In the genomic region with DNA sequence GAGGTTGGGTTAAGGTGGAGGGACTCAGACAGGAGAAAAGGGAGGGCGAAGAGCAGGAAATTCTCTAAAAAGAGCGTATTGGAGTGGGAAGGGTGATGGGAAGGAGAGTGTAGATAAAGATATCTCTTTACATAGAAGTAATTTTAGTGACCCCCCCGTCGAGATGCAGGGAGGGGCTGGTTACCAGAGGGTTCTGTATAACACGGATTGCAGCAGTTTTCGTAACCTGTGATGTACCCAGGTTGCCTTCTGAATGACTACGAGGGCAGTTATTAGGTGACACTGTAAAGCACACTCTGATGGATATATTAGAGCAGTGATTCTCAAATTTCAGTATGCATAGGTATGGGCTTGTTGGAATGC, we compare ENCODE assay signal across 8 cellular contexts. TPM values are rescaled to one million over a fixed set of nuclear protein-coding genes. Genes with fewer than 3 reads are reported as not detected.
DNase-seq lines count a peak whose midpoint lies in the region; ATAC-seq, FAIRE-seq and TF ChIP-seq lines count a peak whose summit lies in the region.

No MANE protein-coding gene starts in this region.

- no peak overlapping the region for H2BK5ac ChIP-seq in mesenchymal stem cell (ENCODE audit: low read depth, low read length, poor library complexity, severe bottlenecking)

- H3K27ac Mint-ChIP-seq in astrocyte (ENCODE audit: unreplicated experiment), result peak overlapping the region; percentile 95

- peak overlapping the region; percentile 98 for H3K4me3 Mint-ChIP-seq in astrocyte (ENCODE audit: unreplicated experiment)

- H3K27me3 ChIP-seq in heart right ventricle (no peaks in the 10 kb centered on the region), astrocyte (ENCODE audit: insufficient read depth, low read length) (no peaks in the 10 kb centered on the region), mesenchymal stem cell (ENCODE audit: control insufficient read depth in 1 of 2, insufficient read depth in 1 of 2, low read length in 2 of 2) (no peaks in the 10 kb centered on the region), aorta (ENCODE audit: control insufficient read depth in 1 of 2, insufficient read depth in 2 of 2, low read length in 1 of 2) (no peaks in the 10 kb centered on the region)

- no peak overlapping the region for H2BK12ac ChIP-seq in mesenchymal stem cell (ENCODE audit: low read length in 2 of 2)

- H3K23ac ChIP-seq in mesenchymal stem cell (ENCODE audit: low read length in 2 of 2), result peak overlapping the region in 1 of 2 experiments; percentile 9

- H3K4me1 Mint-ChIP-seq in astrocyte (ENCODE audit: low read depth, unreplicated experiment), result peaks cover 7% of the 10 kb centered on the region

- WGBS in heart right ventricle, 2 donors, result 7 to 8% methylated on average over 7 of the region's 7 CpGs
- 15% methylated on average over 7 of the region's 7 CpGs for WGBS in mesenchymal stem cell
- 3 to 4% methylated on average over 7 of the region's 7 CpGs for WGBS in aorta, 2 donors

- peak overlapping the region; percentile 74 for H2BK15ac ChIP-seq in mesenchymal stem cell (ENCODE audit: low read depth, poor library complexity, severe bottlenecking)

- H4K91ac ChIP-seq in mesenchymal stem cell (ENCODE audit: low read length), result peak overlapping the region; percentile 6

- H2AK5ac ChIP-seq in mesenchymal stem cell (ENCODE audit: low read length, severe bottlenecking), result no peak overlapping the region

- H3K18ac ChIP-seq in mesenchymal stem cell (ENCODE audit: low read depth in 1 of 2, low read length in 2 of 2), result no peak overlapping the region

- no peak overlapping the region for H3K14ac ChIP-seq in mesenchymal stem cell (ENCODE audit: low read length in 2 of 2)

- H3K79me1 ChIP-seq in mesenchymal stem cell (replicated peaks; ENCODE audit: low read length, poor library complexity, severe bottlenecking), result peaks cover 12% of the 10 kb centered on the region

- no peak overlapping the region for H4K8ac ChIP-seq in mesenchymal stem cell (ENCODE audit: low read length)

- H3K9me3 Mint-ChIP-seq in astrocyte (ENCODE audit: unreplicated experiment), result no peaks in the 10 kb centered on the region

- DNase-seq in heart right ventricle (peak in 1 of 2 donors; percentile 4), Right ventricle myocardium inferior (ENCODE audit: missing footprints) (no peak), astrocyte (ENCODE audit: low read depth) (no peak), mesenchymal stem cell (no peak), aorta (no peak), AML-193 (lab: John Stamatoyannopoulos, UW) (no peak), retina (no peak)

- ATAC-seq in heart right ventricle, result no peak
- ATAC-seq in Right ventricle myocardium inferior, result no peak
- no peak for ATAC-seq in aorta (ENCODE audit: low FRiP score)
- no peak for ATAC-seq in HG03175 (IDR thresholded peaks at IDR 0.05; ENCODE audit: unreplicated experiment)

- no peaks in the 10 kb centered on the region for H3K36me3 Mint-ChIP-seq in astrocyte (ENCODE audit: low read depth, unreplicated experiment)

- H3K27ac ChIP-seq in heart right ventricle, result peak overlapping the region in 9 of 10 donors; percentile 81 to 95 (median 88)
- peak overlapping the region; percentile 81 for H3K27ac ChIP-seq in astrocyte (ENCODE audit: low read depth, low read length)
- no peak overlapping the region for H3K27ac ChIP-seq in mesenchymal stem cell (ENCODE audit: low read length, poor library complexity, severe bottlenecking)
- no peak overlapping the region for H3K27ac ChIP-seq in aorta (ENCODE audit: low read depth in 1 of 2, low read length in 2 of 2)

- H3K27me3 Mint-ChIP-seq in astrocyte (ENCODE audit: low read depth, unreplicated experiment), result no peaks in the 10 kb centered on the region

- H3K9ac ChIP-seq in astrocyte (ENCODE audit: low read length) (peak overlapping the region; percentile 88), mesenchymal stem cell (ENCODE audit: low read length) (peak overlapping the region; percentile 92)

- peak overlapping the region in 1 of 2 experiments; percentile 86 for H3K4ac ChIP-seq in mesenchymal stem cell (ENCODE audit: low read depth in 1 of 2, low read length in 2 of 2)

- H3K36me3 ChIP-seq in heart right ventricle, result no peaks in the 10 kb centered on the region
- H3K36me3 ChIP-seq in astrocyte (ENCODE audit: insufficient read depth, low read length), result no peaks in the 10 kb centered on the region
- H3K36me3 ChIP-seq in mesenchymal stem cell (ENCODE audit: control insufficient read depth in 1 of 2, insufficient read depth in 2 of 2, low read depth in 1 of 2, low read length in 2 of 2), result no peaks in the 10 kb centered on the region
- no peaks in the 10 kb centered on the region for H3K36me3 ChIP-seq in aorta (ENCODE audit: control insufficient read depth in 1 of 2, insufficient read depth in 2 of 2, low read length in 1 of 2)

- H3K4me2 ChIP-seq in astrocyte (ENCODE audit: low read length) (peak overlapping the region; percentile 87), mesenchymal stem cell (ENCODE audit: low read length, poor library complexity, severe bottlenecking) (peak overlapping the region; percentile 71)

- H3K4me3 ChIP-seq in heart right ventricle (peak overlapping the region; percentile 63 to 94 (median 78)), astrocyte (ENCODE audit: insufficient read depth, low read depth, low read length) (peak overlapping the region; percentile 85), mesenchymal stem cell (ENCODE audit: insufficient read depth in 1 of 2, low read depth in 1 of 2, low read length in 2 of 2) (peak overlapping the region; percentile 87 to 99), aorta (ENCODE audit: low read length in 2 of 2) (peak overlapping the region; percentile 24 to 70)

- no peak overlapping the region for H2BK120ac ChIP-seq in mesenchymal stem cell (ENCODE audit: low read depth, low read length)

- peaks cover 28% of the 10 kb centered on the region for H3K79me2 ChIP-seq in astrocyte (ENCODE audit: insufficient read depth, low read length)

- peak overlapping the region; percentile 88 for H2AFZ ChIP-seq in astrocyte (ENCODE audit: low read depth, low read length)
- H2AFZ ChIP-seq in mesenchymal stem cell (ENCODE audit: low read depth, low read length), result peak overlapping the region; percentile 94

- peaks cover 4 to 18% (median 16%) of the 10 kb centered on the region in 9 donors for H3K4me1 ChIP-seq in heart right ventricle
- peaks cover 11% of the 10 kb centered on the region for H3K4me1 ChIP-seq in astrocyte (ENCODE audit: insufficient read depth, low read length)
- no peaks in the 10 kb centered on the region for H3K4me1 ChIP-seq in mesenchymal stem cell (ENCODE audit: control insufficient read depth, insufficient read depth, low read depth, low read length)
- no peaks in the 10 kb centered on the region for H3K4me1 ChIP-seq in aorta (ENCODE audit: control insufficient read depth in 1 of 2, insufficient read depth in 2 of 2, low read length in 2 of 2)

- intact Hi-C loops in heart right ventricle (cut with DNase I) (loop anchor here in 1 of 10 donors (10.0 kb wide), 1 partner anchor 180 kb away; no protein-coding TSS in a partner anchor), Right ventricle myocardium inferior (cut with DNase I) (loop anchor here (5.0 to 10.0 kb wide), 2 partner anchors 67 to 210 kb away; a partner anchor contains a TSS), aorta (cut with DNase I) (loop anchor here (10.0 kb wide), 2 partner anchors 70 to 300 kb away; a partner anchor contains a TSS)

- no peak for FAIRE-seq in astrocyte (lab: Jason Lieb, UNC)

- H4K20me1 ChIP-seq in astrocyte (ENCODE audit: insufficient read depth, low read length), result no peaks in the 10 kb centered on the region

- H3K9me3 ChIP-seq in heart right ventricle (no peaks in the 10 kb centered on the region), astrocyte (ENCODE audit: insufficient read depth, low read depth, low read length) (no peaks in the 10 kb centered on the region), mesenchymal stem cell (ENCODE audit: control insufficient read depth, low read length) (no peaks in the 10 kb centered on the region), aorta (ENCODE audit: control insufficient read depth, low read length) (no peaks in the 10 kb centered on the region)

- TF ChIP-seq CTCF in heart right ventricle (IDR thresholded peaks at IDR 0.05) (no peak), astrocyte (IDR thresholded peaks at IDR 0.05; ENCODE audit: insufficient read depth, low read depth, low read length) (no peak)

RNA-seq across cellular contexts. Expression of a gene that starts 0.4 kb away (rescaled TPM):
- total RNA-seq in heart right ventricle (10 to 100 TPM; 11.6 to 21.2 (median 14.0) TPM), Right ventricle myocardium inferior (16.4 TPM), astrocyte (24.9 and 27.4 TPM in 2 replicates), aorta (10 to 100 TPM; 13.0 to 17.2 TPM)
- polyA plus RNA-seq in heart right ventricle (1 to 10 TPM; 5.9 to 9.1 TPM), aorta (10 to 100 TPM in 1 of 2 donors, 1 to 10 TPM in 1; 5.7 to 11.8 TPM)
- 15.1 TPM for polyA plus RNA-seq in mesenchymal stem cell (2013, experiment 1 of 2)
- 17.0 TPM for polyA plus RNA-seq in mesenchymal stem cell (2013, experiment 2 of 2)

RNA-seq across cellular contexts. Expression of a gene that starts 32.9 kb away (rescaled TPM):
- not detected for total RNA-seq in heart right ventricle
- not detected for polyA plus RNA-seq in heart right ventricle
- not detected for total RNA-seq in Right ventricle myocardium inferior
- total RNA-seq in astrocyte, result not detected in 2 replicates
- not detected for polyA plus RNA-seq in mesenchymal stem cell (2013, experiment 1 of 2)
- polyA plus RNA-seq in mesenchymal stem cell (2013, experiment 2 of 2), result not detected
- not detected for total RNA-seq in aorta
- not detected for polyA plus RNA-seq in aorta

RNA-seq across cellular contexts. Expression of a gene that starts 53.6 kb away (rescaled TPM):
- 1 to 10 TPM in 5 of 10 donors, under 1 TPM in 5; 0.13 to 1.9 (median 1.0) TPM for total RNA-seq in heart right ventricle
- under 1 TPM; 0.37 to 0.88 TPM for polyA plus RNA-seq in heart right ventricle
- total RNA-seq in Right ventricle myocardium inferior, result 0.97 TPM
- 0.14 TPM in 1 of 2 replicates, not detected in the other for total RNA-seq in astrocyte
- 0.65 TPM for polyA plus RNA-seq in mesenchymal stem cell (2013, experiment 1 of 2)
- polyA plus RNA-seq in mesenchymal stem cell (2013, experiment 2 of 2), result 0.59 TPM
- 1 to 10 TPM in 1 of 2 donors, under 1 TPM in 1; 0.39 to 1.3 TPM for total RNA-seq in aorta
- polyA plus RNA-seq in aorta, result 1 to 10 TPM in 1 of 2 donors, under 1 TPM in 1; 0.15 to 1.6 TPM

Comparison
In these comparisons a context has a peak if more than half of its experiments do, and no peak if none do; other contexts are left out.
1. H3K27ac ChIP-seq: peak in heart right ventricle (9 of 10) and astrocyte (single experiment); none in mesenchymal stem cell (single experiment) and aorta (0 of 2).
2. Peak in every context shown above with its lines, with median percentiles within 50 percentile points of each other: H3K4me3 ChIP-seq.